ENCODE assay signal across 12 cellular contexts in genomic region chr1:65458730-65459396, GRCh38. TPM values are rescaled to one million over a fixed set of nuclear protein-coding genes. Genes with fewer than 3 reads are reported as not detected.
DNase-seq lines count a peak whose midpoint lies in the region; ATAC-seq, FAIRE-seq and TF ChIP-seq lines count a peak whose summit lies in the region.
"Had no signal": no experiment of that assay in that cellular context is flagged by ENCODE, and none has a peak within 500 bp of the region (broad histone marks: within the 10 kb centered on the region; RNA-seq: fewer than 3 reads in every experiment).

No MANE protein-coding gene starts in this region.

- FAIRE-seq in H54 (lab: Jason Lieb, UNC) (no peak), GM12891 (lab: Jason Lieb, UNC) (no peak)

- H3K27me3 ChIP-seq in right lobe of liver (no peaks in the 10 kb centered on the region), vagina (no peaks in the 10 kb centered on the region)
- H3K27me3 ChIP-seq: SJCRH30, spleen had no signal

- WGBS in right lobe of liver (ENCODE audit: insufficient coverage, low coverage, low lambda C conversion rate, missing lambda C conversion rate), result 32% methylated on average over 2 of the region's 2 CpGs

- in situ Hi-C loops in SK-MEL-5 (cut with HindIII; ENCODE audit: low pct_unique_long_range_greater_than_20kb, low sequenced_read_pairs), result no loop called here

- H3K4me3 ChIP-seq in right lobe of liver, result no peak overlapping the region
- no peak overlapping the region for H3K4me3 ChIP-seq in vagina
- H3K4me3 ChIP-seq: SJCRH30, spleen had no signal

- H3K9me3 ChIP-seq in right lobe of liver (no peaks in the 10 kb centered on the region), vagina (no peaks in the 10 kb centered on the region)
- H3K9me3 ChIP-seq: SJCRH30 had no signal

- H3K36me3 Mint-ChIP-seq in naive thymus-derived CD8-positive, alpha-beta T cell, result peaks cover 0 to 21% (median 20%) of the 10 kb centered on the region in 3 donors

- peak overlapping the region in 4 of 10 donors; percentile 5 to 64 (median 41) for H3K27ac Mint-ChIP-seq in naive thymus-derived CD8-positive, alpha-beta T cell
- H3K27ac Mint-ChIP-seq: activated naive CD4-positive, alpha-beta T cell treated with anti-CD3 and anti-CD28 coated beads, Interleukin-2, amount 50 U/mL, for 24 hours had no signal

- H3K4me1 Mint-ChIP-seq in naive thymus-derived CD8-positive, alpha-beta T cell, result peaks cover 13 to 29% (median 21%) of the 10 kb centered on the region in 4 donors

- DNase-seq in H54 (ENCODE audit: insufficient read length, low spot score) (peak; percentile 10), SK-MEL-5 (ENCODE audit: low read depth, low spot score) (peak; percentile 4), right lobe of liver (no peak), SHP77 treated with DMSO at 0.1 percent for 48 hours (lab: John Stamatoyannopoulos, UW) (no peak), vagina (ENCODE audit: extremely low spot score in 2 of 2) (no peak), GM12891 (ENCODE audit: insufficient read length, low spot score) (no peak)
- no peak for DNase-seq in naive thymus-derived CD8-positive, alpha-beta T cell
- DNase-seq: spleen had no signal

- H3K4me1 ChIP-seq in right lobe of liver, result peaks cover 0 to 10% (median 0%) of the 10 kb centered on the region in 4 donors
- H3K4me1 ChIP-seq in vagina, result no peaks in the 10 kb centered on the region
- H3K4me1 ChIP-seq: SJCRH30, spleen had no signal

- POLR2A ChIA-PET in naive thymus-derived CD8-positive, alpha-beta T cell (lab: Charles Lee), result no interaction called here

- H3K27ac ChIP-seq in right lobe of liver (no peak overlapping the region), vagina (no peak overlapping the region)
- H3K27ac ChIP-seq: SJCRH30, spleen had no signal

- ATAC-seq in GM18909 (IDR thresholded peaks at IDR 0.05; ENCODE audit: poor library complexity, unreplicated experiment) (peak; percentile 21), right lobe of liver (peak; percentile 47 to 97 (median 70))
- no peak for ATAC-seq in naive thymus-derived CD8-positive, alpha-beta T cell

- H3K36me3 ChIP-seq in right lobe of liver (no peaks in the 10 kb centered on the region), vagina (no peaks in the 10 kb centered on the region)
- H3K36me3 ChIP-seq: SJCRH30, spleen had no signal

- H3K9me3 Mint-ChIP-seq in naive thymus-derived CD8-positive, alpha-beta T cell, result peaks cover 4 to 29% (median 21%) of the 10 kb centered on the region in 9 donors

- TF ChIP-seq CTCF in right lobe of liver (IDR thresholded peaks at IDR 0.05) (no peak), vagina (IDR thresholded peaks at IDR 0.05) (no peak)

- H3K4me3 Mint-ChIP-seq in naive thymus-derived CD8-positive, alpha-beta T cell, result peak overlapping the region in 3 of 10 donors; percentile 4 to 15 (median 9)
- H3K4me3 Mint-ChIP-seq: activated naive CD4-positive, alpha-beta T cell treated with anti-CD3 and anti-CD28 coated beads, Interleukin-2, amount 50 U/mL, for 24 hours; CD4-positive, alpha-beta memory T cell had no signal

- intact Hi-C loops in right lobe of liver (cut with DNase I) (no loop called here), vagina (cut with DNase I) (no loop called here)

- TF ChIP-seq POLR2A in H54 (IDR thresholded peaks at IDR 0.05; ENCODE audit: low read depth, low read length), result no peak
- TF ChIP-seq POLR2A in right lobe of liver (IDR thresholded peaks at IDR 0.05), result no peak
- no peak for TF ChIP-seq POLR2A in vagina (IDR thresholded peaks at IDR 0.05)
- no peak for TF ChIP-seq POLR2A in GM12891 (IDR thresholded peaks at IDR 0.05; ENCODE audit: low read depth, low read length)

- peaks cover 0 to 2% (median 0%) of the 10 kb centered on the region in 5 donors for H3K27me3 Mint-ChIP-seq in naive thymus-derived CD8-positive, alpha-beta T cell
- H3K27me3 Mint-ChIP-seq: activated naive CD4-positive, alpha-beta T cell treated with anti-CD3 and anti-CD28 coated beads, Interleukin-2, amount 50 U/mL, for 24 hours; CD4-positive, alpha-beta memory T cell had no signal

TF ChIP-seq in GM12891, 5 proteins besides CTCF, POLR2A, EP300 and RAD21:
- TF ChIP-seq SPI1 (IDR thresholded peaks at IDR 0.05; ENCODE audit: low read depth, low read length), result no peak

RNA-seq across cellular contexts. Expression of gene LEPR, which starts 38.4 kb away (rescaled TPM):
- total RNA-seq in SK-MEL-5 (2014; rRNA removed; shearing (Covaris generic)), result 0.16 and 0.43 TPM in 2 replicates
- polyA plus RNA-seq in SK-MEL-5 (2015; cell fraction: cytosol; rRNA removed), result 0.08 and 0.42 TPM in 2 replicates
- polyA plus RNA-seq in SK-MEL-5 (2015; cell fraction: nucleus; rRNA removed), result 0.28 TPM in 1 of 2 replicates, not detected in the other
- 100 to 1,000 TPM in 2 of 6 experiments, 10 to 100 TPM in 4; 26.8 to 264 (median 57.1) TPM for total RNA-seq in right lobe of liver
- 16.2 TPM for total RNA-seq in vagina
- total RNA-seq in naive thymus-derived CD8-positive, alpha-beta T cell, result 1 to 10 TPM; 3.3 to 3.8 TPM
- 1 to 10 TPM; 1.6 to 2.4 (median 1.8) TPM for polyA plus RNA-seq in naive thymus-derived CD8-positive, alpha-beta T cell
- polyA plus RNA-seq in GM12891 (2012; ENCODE audit: low read depth, missing spikeins), result 0.33 TPM

RNA-seq across cellular contexts. Expression of gene LEPROT, which starts 38.4 kb away (rescaled TPM):
- 46.3 and 49.4 TPM in 2 replicates for total RNA-seq in SK-MEL-5 (2014; rRNA removed; shearing (Covaris generic))
- 39.5 and 53.5 TPM in 2 replicates for polyA plus RNA-seq in SK-MEL-5 (2015; cell fraction: cytosol; rRNA removed)
- polyA plus RNA-seq in SK-MEL-5 (2015; cell fraction: nucleus; rRNA removed), result 76.7 and 82.0 TPM in 2 replicates
- total RNA-seq in right lobe of liver, result 10 to 100 TPM; 26.6 to 50.2 (median 37.5) TPM
- 37.8 TPM for total RNA-seq in vagina
- 10 to 100 TPM; 29.7 to 36.4 TPM for total RNA-seq in naive thymus-derived CD8-positive, alpha-beta T cell
- 10 to 100 TPM; 10.6 to 16.6 (median 13.9) TPM for polyA plus RNA-seq in naive thymus-derived CD8-positive, alpha-beta T cell
- polyA plus RNA-seq in GM12891 (2012; ENCODE audit: low read depth, missing spikeins), result 9.5 TPM

Comparison
In these comparisons a context has a peak if more than half of its experiments do, and no peak if none do; other contexts are left out.
1. ATAC-seq: peak in GM18909 (single experiment) and right lobe of liver (4 of 4); none in naive thymus-derived CD8-positive, alpha-beta T cell (0 of 2).
2. DNase-seq: peak in H54 (single experiment) and SK-MEL-5 (single experiment); none in right lobe of liver (0 of 3), SHP77 treated with DMSO at 0.1 percent for 48 hours (single experiment), vagina (0 of 2), naive thymus-derived CD8-positive, alpha-beta T cell (0 of 10) and GM12891 (single experiment).